Comparison of ENCODE assay signal across 1 cellular context in genomic region chr2:128261245-128262128, GRCh38.
A peak's percentile ranks its signal among the peaks of the same experiment; 100 is the strongest.
TF ChIP-seq lines count a peak whose summit lies in the region.

No MANE protein-coding gene starts in this region.

TF ChIP-seq in HepG2, 621 proteins besides CTCF, POLR2A, EP300 and RAD21 (continued from another document):
- TF ChIP-seq ARID4A (CRISPR knock-in tag; IDR thresholded peaks at IDR 0.05; ENCODE audit: borderline replicate concordance), result peak; percentile 11; the same call in 1 of the 2 replicates
- TF ChIP-seq, protein P1, sequence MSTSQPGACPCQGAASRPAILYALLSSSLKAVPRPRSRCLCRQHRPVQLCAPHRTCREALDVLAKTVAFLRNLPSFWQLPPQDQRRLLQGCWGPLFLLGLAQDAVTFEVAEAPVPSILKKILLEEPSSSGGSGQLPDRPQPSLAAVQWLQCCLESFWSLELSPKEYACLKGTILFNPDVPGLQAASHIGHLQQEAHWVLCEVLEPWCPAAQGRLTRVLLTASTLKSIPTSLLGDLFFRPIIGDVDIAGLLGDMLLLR (CRISPR knock-in tag; IDR thresholded peaks at IDR 0.05), result 0 out of 2 replicates have a peak, but pooled peaks have one; percentile 27
- 0 out of 2 replicates have a peak, but pooled peaks have one; percentile 10 for TF ChIP-seq PATZ1 (CRISPR knock-in tag; IDR thresholded peaks at IDR 0.05)
- peak; percentile 92 for TF ChIP-seq AGO2 (optimal IDR thresholded peaks at IDR 0.05; ENCODE audit: low read depth, low read length)
- TF ChIP-seq AGO1 (IDR thresholded peaks at IDR 0.05; ENCODE audit: low read depth, low read length, poor library complexity, severe bottlenecking), result peak; percentile 23
- TF ChIP-seq ARNT2 (CRISPR knock-in tag; IDR thresholded peaks at IDR 0.05; ENCODE audit: low read depth), result 0 out of 2 replicates have a peak, but pooled peaks have one; percentile 31
- TF ChIP-seq KIAA2018 (CRISPR knock-in tag; IDR thresholded peaks at IDR 0.05; ENCODE audit: borderline replicate concordance), result no peak
- no peak for TF ChIP-seq ZNF562 (CRISPR knock-in tag; IDR thresholded peaks at IDR 0.05; ENCODE audit: borderline replicate concordance)
TF ChIP-seq in HepG2: peak in this region for 17.
